In genomic region chr7:22387583-22387982, GRCh38 we compare ENCODE assay signal across 15 cellular contexts. TPM values are rescaled to one million over a fixed set of nuclear protein-coding genes. Genes with fewer than 3 reads are reported as not detected.
DNase-seq lines count a peak whose midpoint lies in the region; TF ChIP-seq lines count a peak whose summit lies in the region.
"Had no signal": no experiment of that assay in that cellular context is flagged by ENCODE, and none has a peak within 500 bp of the region (broad histone marks: within the 10 kb centered on the region; RNA-seq: fewer than 3 reads in every experiment).

No MANE protein-coding gene starts in this region.

- H3K9me3 Mint-ChIP-seq in nephron (no peaks in the 10 kb centered on the region), Caco-2 (ENCODE audit: unreplicated experiment) (no peaks in the 10 kb centered on the region)

- no TSS peak for BruUV-seq in Caco-2 (replicated peaks; lab: Mats Ljungman, UMichigan)

- H3K4me1 Mint-ChIP-seq in nephron (peaks cover 6% of the 10 kb centered on the region), Caco-2 (ENCODE audit: low read depth, unreplicated experiment) (no peaks in the 10 kb centered on the region)

- H3K27ac Mint-ChIP-seq in nephron (peak overlapping the region; percentile 67 to 78 (median 75)), Caco-2 (ENCODE audit: unreplicated experiment) (no peak overlapping the region)

- H3K27me3 ChIP-seq in Caco-2 (replicated peaks; ENCODE audit: control insufficient read depth, insufficient read depth, low read length): no peaks in the 10 kb centered on the region
- H3K27me3 ChIP-seq: ovary had no signal

- H3K27me3 Mint-ChIP-seq in nephron (ENCODE audit: low read depth) (no peaks in the 10 kb centered on the region), Caco-2 (ENCODE audit: insufficient read depth, unreplicated experiment) (no peaks in the 10 kb centered on the region)

- H3K4me3 Mint-ChIP-seq in nephron (no peak overlapping the region), Caco-2 (ENCODE audit: unreplicated experiment) (no peak overlapping the region)

- DNase-seq in Ammon's horn (ENCODE audit: low spot score) (peak; percentile 81), M059J (ENCODE audit: low read depth) (peak; percentile 7), dedifferentiated amniotic fluid mesenchymal stem cell (ENCODE audit: extremely low spot score) (peak; percentile 47), Caco-2 (no peak), NCI-H1105 (lab: John Stamatoyannopoulos, UW) (no peak)
- no peak for DNase-seq in stimulated activated CD4-positive, alpha-beta T cell treated with anti-CD3 and anti-CD28 coated beads, Interleukin-4, amount 100 ng/mL, for 24 hours
- no peak for DNase-seq in stimulated activated CD4-positive, alpha-beta T cell treated with anti-CD3 and anti-CD28 coated beads, Interleukin-2, amount 100 ng/mL, for 24 hours
- DNase-seq: activated CD4-positive, alpha-beta T cell treated with anti-CD3 and anti-CD28 coated beads, Interleukin-2, amount 50 U/mL, for 48 hours; central memory CD4-positive, alpha-beta T cell; DMS79; NCI-H2081; NCI-H774; ovary; stimulated activated CD8-positive, alpha-beta memory T cell treated with anti-CD3 and anti-CD28 coated beads, Interleukin-4, amount 100 ng/mL, for 48 hours had no signal

- H3K36me3 Mint-ChIP-seq in nephron (ENCODE audit: low read depth) (no peaks in the 10 kb centered on the region), Caco-2 (ENCODE audit: insufficient read depth, unreplicated experiment) (no peaks in the 10 kb centered on the region)

- TF ChIP-seq CTCF in nephron (IDR thresholded peaks at IDR 0.05; ENCODE audit: unreplicated experiment in 3 of 3) (no peak), Caco-2 (IDR thresholded peaks at IDR 0.05; ENCODE audit: insufficient read depth in 1 of 2, low read depth in 1 of 2, low read length in 1 of 2, severe bottlenecking in 1 of 2, unreplicated experiment in 1 of 2) (no peak)

- CTCF ChIA-PET in Caco-2 (lab: Charles Lee): no interaction called here

- no peaks in the 10 kb centered on the region for H3K9me3 ChIP-seq in Caco-2
- H3K9me3 ChIP-seq: ovary had no signal

- intact Hi-C loops in Caco-2 (cut with micrococcal nuclease; ENCODE audit: unreplicated experiment): no loop called here

- no peaks in the 10 kb centered on the region for H3K36me3 ChIP-seq in Caco-2 (ENCODE audit: control insufficient read depth, insufficient read depth, low read length)
- H3K36me3 ChIP-seq: ovary had no signal

- no peak overlapping the region for H3K4me3 ChIP-seq in Caco-2 (ENCODE audit: low read depth, low read length)
- H3K4me3 ChIP-seq: ovary had no signal

- no peaks in the 10 kb centered on the region for H3K4me1 ChIP-seq in Caco-2

- POLR2A ChIA-PET in Caco-2 (lab: Charles Lee): no interaction called here

RNA-seq across cellular contexts. Expression of gene RAPGEF5, which starts 30.6 kb away (rescaled TPM):
- 0.22 and 0.47 TPM in 2 replicates for total RNA-seq in M059J (2014; rRNA removed; shearing (Covaris generic))
- 16.9 and 20.7 TPM in 2 replicates for total RNA-seq in Caco-2 (2022)

Comparison
In these comparisons a context has a peak if more than half of its experiments do, and no peak if none do; other contexts are left out.
1. DNase-seq: peak in Ammon's horn (single experiment), M059J (single experiment) and dedifferentiated amniotic fluid mesenchymal stem cell (single experiment); none in stimulated activated CD4-positive, alpha-beta T cell treated with anti-CD3 and anti-CD28 coated beads, Interleukin-4, amount 100 ng/mL, for 24 hours (single experiment), stimulated activated CD4-positive, alpha-beta T cell treated with anti-CD3 and anti-CD28 coated beads, Interleukin-2, amount 100 ng/mL, for 24 hours (0 of 2), Caco-2 (0 of 2) and NCI-H1105 (single experiment).
2. RNA of gene RAPGEF5, which starts 30.6 kb away (total RNA-seq): 16.9 to 20.7 TPM in Caco-2; 0.22 to 0.47 TPM in M059J; every median in the first group is over 10 times any median in the second.